In the genomic region with DNA sequence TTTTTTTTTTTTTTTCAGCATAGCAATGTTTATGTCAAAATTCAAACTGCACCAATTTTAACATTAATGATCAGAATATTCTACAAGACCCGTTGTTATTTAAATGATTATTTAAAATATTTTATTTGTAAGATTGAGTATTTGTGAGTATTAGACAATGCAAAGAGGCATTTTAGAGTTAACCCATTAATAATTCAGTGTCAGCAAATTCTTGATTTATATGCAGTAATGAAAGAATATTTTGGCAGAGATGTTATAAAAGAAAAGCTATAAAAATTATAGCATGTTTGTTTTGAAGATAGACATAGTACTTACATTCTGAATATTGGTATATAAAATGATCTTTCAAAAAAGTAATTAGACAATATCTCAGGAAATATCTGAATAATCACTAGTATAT, we compare ENCODE assay signal across 33 cellular contexts.
"Had no signal": no experiment of that assay in that cellular context is flagged by ENCODE, and none has a peak within 500 bp of the region (broad histone marks: within the 10 kb centered on the region; RNA-seq: fewer than 3 reads in every experiment).

No MANE protein-coding gene starts in this region.

- H3K36me3 ChIP-seq: brain microvascular endothelial cell had no signal

- FAIRE-seq: colon, RCC 7860 had no signal

- H3K4me3 ChIP-seq: PC-9 had no signal

- H3K27me3 ChIP-seq: brain microvascular endothelial cell had no signal

- ATAC-seq: activated CD8-positive, alpha-beta T cell treated with anti-CD3 and anti-CD28 coated beads for 36 hours; activated T-cell treated with anti-CD3 and anti-CD28 coated beads, Interleukin-2, amount 50 U/mL, for 72 hours; activated T-helper 17 cell treated with anti-CD3 and anti-CD28 coated beads, Interleukin-2, amount 50 U/mL, for 72 hours had no signal

- H3K27ac ChIP-seq: brain microvascular endothelial cell, PC-9, RWPE1, VCaP had no signal

- DNase-seq: activated CD4-positive, alpha-beta T cell treated with anti-CD3 and anti-CD28 coated beads for 1 hour; activated CD4-positive, alpha-beta T cell treated with anti-CD3 and anti-CD28 coated beads for 48 hours; activated CD4-positive, CD25-positive, alpha-beta regulatory T cell; activated CD8-positive, alpha-beta T cell treated with anti-CD3 and anti-CD28 coated beads for 36 hours; activated effector memory CD4-positive, alpha-beta T cell treated with anti-CD3 and anti-CD28 coated beads, Interleukin-2, amount 50 U/mL, for 16 hours; activated naive CD4-positive, alpha-beta T cell; activated naive CD4-positive, alpha-beta T cell treated with anti-CD3 and anti-CD28 coated beads, Interleukin-2, amount 50 U/mL, for 16 hours; activated naive CD8-positive, alpha-beta T cell treated with anti-CD3 and anti-CD28 coated beads for 36 hours; activated T-cell treated with anti-CD3 and anti-CD28 coated beads, Interleukin-2, amount 50 U/mL, for 1 hour; activated T-cell treated with anti-CD3 and anti-CD28 coated beads, Interleukin-2, amount 50 U/mL, for 72 hours; amniotic stem cell; aorta; brain microvascular endothelial cell; central memory CD4-positive, alpha-beta T cell; NCI-H1105; NCI-H1436; NCI-H187; NCI-H2029 treated with DMSO at 0.1 percent for 48 hours; NCI-H2171 treated with DMSO at 0.1 percent for 48 hours; NCI-H2227 treated with DMSO at 0.1 percent for 48 hours; NCI-H524 treated with DMSO at 0.1 percent for 48 hours; NK-92 treated with Interleukin-12 subunit alpha and Interleukin-12 subunit beta, amount 100 ng/mL, for 24 hours; PC-9; Right ventricle myocardium superior; SW 1271; T-helper 1 cell; T-helper 2 cell; T-helper 9 cell had no signal

- H3K4me2 ChIP-seq: PC-9 had no signal
